In genomic region chr12:86233126-86233525, GRCh38 we compare ENCODE assay signal across 18 cellular contexts. TPM values are rescaled to one million over a fixed set of nuclear protein-coding genes. Genes with fewer than 3 reads are reported as not detected.
DNase-seq lines count a peak whose midpoint lies in the region; ATAC-seq and TF ChIP-seq lines count a peak whose summit lies in the region.
"Had no signal": no experiment of that assay in that cellular context is flagged by ENCODE, and none has a peak within 500 bp of the region (broad histone marks: within the 10 kb centered on the region; RNA-seq: fewer than 3 reads in every experiment).

No MANE protein-coding gene starts in this region.

- peak overlapping the region; percentile 31 for H3K27ac ChIP-seq in A673 (ENCODE audit: low read depth, low read length, poor library complexity, severe bottlenecking)
- no peak overlapping the region for H3K27ac ChIP-seq in fibroblast of lung (ENCODE audit: insufficient read depth, low read length)
- no peak overlapping the region for H3K27ac ChIP-seq in ovary
- H3K27ac ChIP-seq: gastrocnemius medialis, spleen had no signal

- H3K27me3 ChIP-seq in A673 (replicated peaks; ENCODE audit: insufficient read depth, low read depth, low read length, poor library complexity): no peaks in the 10 kb centered on the region
- no peaks in the 10 kb centered on the region for H3K27me3 ChIP-seq in fibroblast of lung (ENCODE audit: control insufficient read depth, insufficient read depth, low read length)
- no peaks in the 10 kb centered on the region for H3K27me3 ChIP-seq in ovary
- H3K27me3 ChIP-seq: gastrocnemius medialis, spleen had no signal

- CTCF ChIA-PET in A673 (lab: Charles Lee): no interaction called here

- H3K27me3 Mint-ChIP-seq in T-helper 2 cell treated with Interferon-gamma antibody and Interleukin-4, amounts not matched to agents 5 μg/mL and 100 μg/mL, for 36 hours (ENCODE audit: low read depth): no peaks in the 10 kb centered on the region
- H3K27me3 Mint-ChIP-seq in progenitor cell of endocrine pancreas: no peaks in the 10 kb centered on the region
- H3K27me3 Mint-ChIP-seq: activated CD8-positive, alpha-beta memory T cell treated with anti-CD3 and anti-CD28 coated beads, Interleukin-2, amount 10 ng/mL, durations not matched to agents 7 days and 5 days; activated naive CD4-positive, alpha-beta T cell treated with anti-CD3 and anti-CD28 coated beads, Interleukin-2, amount 10 ng/mL, durations not matched to agents 7 days and 5 days; effector memory CD8-positive, alpha-beta T cell had no signal

- H3K4me1 Mint-ChIP-seq in T-helper 2 cell treated with Interferon-gamma antibody and Interleukin-4, amounts not matched to agents 5 μg/mL and 100 μg/mL, for 36 hours (ENCODE audit: low read depth): no peaks in the 10 kb centered on the region
- H3K4me1 Mint-ChIP-seq in progenitor cell of endocrine pancreas (ENCODE audit: low read depth): peaks cover 32% of the 10 kb centered on the region
- H3K4me1 Mint-ChIP-seq: activated CD8-positive, alpha-beta memory T cell treated with anti-CD3 and anti-CD28 coated beads, Interleukin-2, amount 10 ng/mL, durations not matched to agents 7 days and 5 days; activated naive CD4-positive, alpha-beta T cell treated with anti-CD3 and anti-CD28 coated beads, Interleukin-2, amount 10 ng/mL, durations not matched to agents 7 days and 5 days had no signal

- TF ChIP-seq POLR2A in ovary (IDR thresholded peaks at IDR 0.05): no peak

- no peaks in the 10 kb centered on the region for H4K20me1 ChIP-seq in fibroblast of lung (ENCODE audit: control insufficient read depth, extremely low read depth, insufficient read depth, low read length)

- peak; percentile 62 for DNase-seq in A673 (ENCODE audit: low spot score)
- peak; percentile 55 for DNase-seq in NCI-H510A (lab: John Stamatoyannopoulos, UW)
- DNase-seq in fibroblast of lung (ENCODE audit: low read depth in 2 of 2): peak; percentile 15 to 65
- DNase-seq in T-helper 2 cell treated with Interferon-gamma antibody and Interleukin-4, amounts not matched to agents 5 μg/mL and 100 μg/mL, for 36 hours (ENCODE audit: low spot score): no peak
- DNase-seq in ovary: no peak
- DNase-seq in progenitor cell of endocrine pancreas (ENCODE audit: low spot score, unreplicated experiment): no peak
- DNase-seq: activated CD8-positive, alpha-beta memory T cell treated with anti-CD3 and anti-CD28 coated beads, Interleukin-2, amount 10 ng/mL, durations not matched to agents 7 days and 5 days; activated naive CD4-positive, alpha-beta T cell treated with anti-CD3 and anti-CD28 coated beads, Interleukin-2, amount 10 ng/mL, durations not matched to agents 7 days and 5 days; Calu3; effector memory CD8-positive, alpha-beta T cell; gastrocnemius medialis; NCI-H187; spleen had no signal

- H3K9me3 Mint-ChIP-seq in T-helper 2 cell treated with Interferon-gamma antibody and Interleukin-4, amounts not matched to agents 5 μg/mL and 100 μg/mL, for 36 hours: no peaks in the 10 kb centered on the region
- H3K9me3 Mint-ChIP-seq in progenitor cell of endocrine pancreas (ENCODE audit: low read depth): no peaks in the 10 kb centered on the region
- H3K9me3 Mint-ChIP-seq: activated naive CD4-positive, alpha-beta T cell treated with anti-CD3 and anti-CD28 coated beads, Interleukin-2, amount 10 ng/mL, durations not matched to agents 7 days and 5 days had no signal

- H3K79me2 ChIP-seq in fibroblast of lung (ENCODE audit: control insufficient read depth, insufficient read depth, low read length): no peaks in the 10 kb centered on the region

- no TSS peak for BruUV-seq in A673 (replicated peaks; lab: Mats Ljungman, UMichigan)

- POLR2A ChIA-PET in A673 (lab: Charles Lee; ENCODE audit: low non-redundant PET): no interaction called here

- H3K4me1 ChIP-seq in A673 (ENCODE audit: insufficient read depth, low read length, poor library complexity, severe bottlenecking) (peaks cover 46% of the 10 kb centered on the region), fibroblast of lung (ENCODE audit: control insufficient read depth, extremely low read depth, insufficient read depth, low read length) (no peaks in the 10 kb centered on the region), ovary (ENCODE audit: insufficient read depth) (no peaks in the 10 kb centered on the region)
- H3K4me1 ChIP-seq: gastrocnemius medialis, spleen had no signal

- TF ChIP-seq EP300 in Ishikawa (IDR thresholded peaks at IDR 0.05; ENCODE audit: borderline replicate concordance) (no peak), ovary (IDR thresholded peaks at IDR 0.05) (no peak)

- TF ChIP-seq CTCF in A673 (conservative IDR thresholded peaks at IDR 0.05; ENCODE audit: low read depth, low read length) (no peak), fibroblast of lung (conservative IDR thresholded peaks at IDR 0.05 in 1 of 2, IDR thresholded peaks at IDR 0.05 in 1 of 2; ENCODE audit: low read depth in 1 of 2, low read length in 2 of 2) (no peak), ovary (IDR thresholded peaks at IDR 0.05) (no peak), progenitor cell of endocrine pancreas (IDR thresholded peaks at IDR 0.05; ENCODE audit: unreplicated experiment) (no peak)

- ATAC-seq in HG03565 (IDR thresholded peaks at IDR 0.05; ENCODE audit: unreplicated experiment): no peak
- ATAC-seq: activated CD8-positive, alpha-beta memory T cell treated with anti-CD3 and anti-CD28 coated beads, Interleukin-2, amount 10 ng/mL, durations not matched to agents 7 days and 5 days; effector memory CD8-positive, alpha-beta T cell; gastrocnemius medialis had no signal

- H3K9me3 ChIP-seq in A673 (ENCODE audit: low read depth, low read length, poor library complexity, severe bottlenecking): no peaks in the 10 kb centered on the region
- H3K9me3 ChIP-seq in fibroblast of lung (ENCODE audit: control insufficient read depth, insufficient read depth, low read depth, low read length): no peaks in the 10 kb centered on the region
- no peaks in the 10 kb centered on the region for H3K9me3 ChIP-seq in ovary
- H3K9me3 ChIP-seq: gastrocnemius medialis, spleen had no signal

- no peak overlapping the region for H3K4me3 Mint-ChIP-seq in T-helper 2 cell treated with Interferon-gamma antibody and Interleukin-4, amounts not matched to agents 5 μg/mL and 100 μg/mL, for 36 hours
- no peak overlapping the region for H3K4me3 Mint-ChIP-seq in progenitor cell of endocrine pancreas (ENCODE audit: low read depth)
- H3K4me3 Mint-ChIP-seq: activated CD8-positive, alpha-beta memory T cell treated with anti-CD3 and anti-CD28 coated beads, Interleukin-2, amount 10 ng/mL, durations not matched to agents 7 days and 5 days; activated naive CD4-positive, alpha-beta T cell treated with anti-CD3 and anti-CD28 coated beads, Interleukin-2, amount 10 ng/mL, durations not matched to agents 7 days and 5 days; effector memory CD8-positive, alpha-beta T cell had no signal

- no peak overlapping the region for H3K27ac Mint-ChIP-seq in T-helper 2 cell treated with Interferon-gamma antibody and Interleukin-4, amounts not matched to agents 5 μg/mL and 100 μg/mL, for 36 hours
- no peak overlapping the region for H3K27ac Mint-ChIP-seq in progenitor cell of endocrine pancreas
- H3K27ac Mint-ChIP-seq: activated CD8-positive, alpha-beta memory T cell treated with anti-CD3 and anti-CD28 coated beads, Interleukin-2, amount 10 ng/mL, durations not matched to agents 7 days and 5 days; activated naive CD4-positive, alpha-beta T cell treated with anti-CD3 and anti-CD28 coated beads, Interleukin-2, amount 10 ng/mL, durations not matched to agents 7 days and 5 days; effector memory CD8-positive, alpha-beta T cell had no signal

- H2AFZ ChIP-seq in fibroblast of lung (ENCODE audit: low read length): no peak overlapping the region

- no peaks in the 10 kb centered on the region for H3K36me3 Mint-ChIP-seq in T-helper 2 cell treated with Interferon-gamma antibody and Interleukin-4, amounts not matched to agents 5 μg/mL and 100 μg/mL, for 36 hours (ENCODE audit: low read depth)
- no peaks in the 10 kb centered on the region for H3K36me3 Mint-ChIP-seq in progenitor cell of endocrine pancreas (ENCODE audit: insufficient read depth)
- H3K36me3 Mint-ChIP-seq: activated CD8-positive, alpha-beta memory T cell treated with anti-CD3 and anti-CD28 coated beads, Interleukin-2, amount 10 ng/mL, durations not matched to agents 7 days and 5 days; activated naive CD4-positive, alpha-beta T cell treated with anti-CD3 and anti-CD28 coated beads, Interleukin-2, amount 10 ng/mL, durations not matched to agents 7 days and 5 days had no signal

- H3K36me3 ChIP-seq in A673 (ENCODE audit: insufficient read depth, low read length, poor library complexity, severe bottlenecking) (no peaks in the 10 kb centered on the region), fibroblast of lung (ENCODE audit: control insufficient read depth, insufficient read depth, low read length) (no peaks in the 10 kb centered on the region), ovary (no peaks in the 10 kb centered on the region)
- H3K36me3 ChIP-seq: gastrocnemius medialis, spleen had no signal

- H3K9ac ChIP-seq in fibroblast of lung (ENCODE audit: insufficient read depth, low read length): no peak overlapping the region

- TF ChIP-seq RAD21 in Ishikawa (IDR thresholded peaks at IDR 0.05; ENCODE audit: low read depth): no peak

- H3K4me3 ChIP-seq in A673 (ENCODE audit: low read depth, low read length, poor library complexity, severe bottlenecking): no peak overlapping the region
- no peak overlapping the region for H3K4me3 ChIP-seq in fibroblast of lung (replicated peaks in 1 of 4; ENCODE audit: control extremely low read depth in 1 of 4, insufficient read depth in 1 of 4, low read depth in 3 of 4, low read length in 4 of 4)
- H3K4me3 ChIP-seq in ovary: no peak overlapping the region
- H3K4me3 ChIP-seq: gastrocnemius medialis, spleen had no signal

- no peak overlapping the region for H3K4me2 ChIP-seq in fibroblast of lung (ENCODE audit: extremely low read depth, insufficient read depth, low read length)

- intact Hi-C loops in A673 (cut with micrococcal nuclease; ENCODE audit: unreplicated experiment): no loop called here
- intact Hi-C loops in ovary (cut with DNase I): no loop called here

- 89 to 96% (median 93%) methylated on average over 2 of the region's 2 CpGs for WGBS in ovary, 3 donors

TF ChIP-seq in Ishikawa, 13 proteins besides CTCF, POLR2A, EP300 and RAD21:
- TF ChIP-seq TCF12 (IDR thresholded peaks at IDR 0.05; ENCODE audit: low read depth): no peak
- no peak for TF ChIP-seq TAF1 (IDR thresholded peaks at IDR 0.05; ENCODE audit: low read depth)
- TF ChIP-seq NFIC (IDR thresholded peaks at IDR 0.05): peak; percentile 62

RNA-seq across cellular contexts. Expression of gene MGAT4C, which starts 23.1 kb away (rescaled TPM):
- 10.3 and 15.8 TPM in 2 replicates for total RNA-seq in A673 (2021)
- total RNA-seq in fibroblast of lung: under 0.01 TPM in 1 of 2 replicates, not detected in the other
- polyA plus RNA-seq in fibroblast of lung: not detected in 2 replicates
- not detected in 2 replicates for polyA plus RNA-seq in fibroblast of lung (2012)
- not detected in 2 replicates for polyA minus RNA-seq in fibroblast of lung (ENCODE audit: low replicate concordance)
- under 1 TPM in 5 of 7 donors, not detected in 2; under 0.01 to 0.32 (median 0.05) TPM for total RNA-seq in ovary
- under 1 TPM; 0.01 to 0.17 TPM for polyA plus RNA-seq in ovary
- total RNA-seq in progenitor cell of endocrine pancreas: 0.22 and 0.53 TPM in 2 replicates
- total RNA-seq: activated CD8-positive, alpha-beta memory T cell treated with anti-CD3 and anti-CD28 coated beads, Interleukin-2, amount 10 ng/mL, durations not matched to agents 7 days and 5 days; Calu3; gastrocnemius medialis; mononuclear cell; osteoblast; spleen had no signal
- polyA plus RNA-seq: AG04450 had no signal

Comparison
In these comparisons a context has a peak if more than half of its experiments do, and no peak if none do; other contexts are left out.
1. DNase-seq: peak in A673 (single experiment), NCI-H510A (single experiment) and fibroblast of lung (2 of 2); none in T-helper 2 cell treated with Interferon-gamma antibody and Interleukin-4, amounts not matched to agents 5 μg/mL and 100 μg/mL, for 36 hours (single experiment), ovary (0 of 5) and progenitor cell of endocrine pancreas (single experiment).